ENCODE assay signal across 1 cellular context in the genomic region with DNA sequence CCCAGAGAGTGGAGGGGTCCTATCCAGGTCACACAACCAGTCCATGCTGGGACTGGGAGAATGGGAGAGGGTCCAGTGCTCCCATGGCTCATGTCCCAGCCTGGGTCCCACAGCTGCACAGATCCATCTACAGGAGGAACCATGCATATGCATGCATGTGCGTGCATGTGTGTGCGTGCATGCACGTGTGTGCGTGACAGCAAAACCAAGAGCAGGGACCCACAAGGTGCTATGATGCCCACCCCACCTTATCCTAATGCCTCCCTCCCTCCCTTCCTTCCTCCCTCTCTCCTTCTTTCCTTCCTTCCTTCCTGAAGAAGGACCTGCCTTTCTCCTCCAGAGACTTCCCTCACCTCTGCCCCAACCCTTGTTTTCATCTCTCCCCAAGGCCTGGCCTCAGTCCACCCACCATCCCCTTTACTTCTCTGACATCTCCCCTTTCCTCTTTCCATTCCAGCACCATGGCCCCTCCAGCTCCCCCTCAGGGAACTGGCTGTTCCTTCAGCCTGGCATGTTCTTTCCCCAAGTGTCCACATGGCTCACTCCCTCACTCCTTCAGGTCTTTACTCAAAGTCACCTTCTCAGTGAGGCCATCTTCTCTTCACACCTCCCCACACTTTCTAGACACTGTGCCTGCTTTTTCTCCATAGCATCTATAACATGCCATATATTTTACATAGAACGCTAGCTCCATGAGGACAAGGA.
TF ChIP-seq lines count a peak whose summit lies in the region.

No MANE protein-coding gene starts in this region.

TF ChIP-seq in A549, 52 proteins besides CTCF, POLR2A, EP300 and RAD21 (continued from another document):
- TF ChIP-seq, protein P1, sequence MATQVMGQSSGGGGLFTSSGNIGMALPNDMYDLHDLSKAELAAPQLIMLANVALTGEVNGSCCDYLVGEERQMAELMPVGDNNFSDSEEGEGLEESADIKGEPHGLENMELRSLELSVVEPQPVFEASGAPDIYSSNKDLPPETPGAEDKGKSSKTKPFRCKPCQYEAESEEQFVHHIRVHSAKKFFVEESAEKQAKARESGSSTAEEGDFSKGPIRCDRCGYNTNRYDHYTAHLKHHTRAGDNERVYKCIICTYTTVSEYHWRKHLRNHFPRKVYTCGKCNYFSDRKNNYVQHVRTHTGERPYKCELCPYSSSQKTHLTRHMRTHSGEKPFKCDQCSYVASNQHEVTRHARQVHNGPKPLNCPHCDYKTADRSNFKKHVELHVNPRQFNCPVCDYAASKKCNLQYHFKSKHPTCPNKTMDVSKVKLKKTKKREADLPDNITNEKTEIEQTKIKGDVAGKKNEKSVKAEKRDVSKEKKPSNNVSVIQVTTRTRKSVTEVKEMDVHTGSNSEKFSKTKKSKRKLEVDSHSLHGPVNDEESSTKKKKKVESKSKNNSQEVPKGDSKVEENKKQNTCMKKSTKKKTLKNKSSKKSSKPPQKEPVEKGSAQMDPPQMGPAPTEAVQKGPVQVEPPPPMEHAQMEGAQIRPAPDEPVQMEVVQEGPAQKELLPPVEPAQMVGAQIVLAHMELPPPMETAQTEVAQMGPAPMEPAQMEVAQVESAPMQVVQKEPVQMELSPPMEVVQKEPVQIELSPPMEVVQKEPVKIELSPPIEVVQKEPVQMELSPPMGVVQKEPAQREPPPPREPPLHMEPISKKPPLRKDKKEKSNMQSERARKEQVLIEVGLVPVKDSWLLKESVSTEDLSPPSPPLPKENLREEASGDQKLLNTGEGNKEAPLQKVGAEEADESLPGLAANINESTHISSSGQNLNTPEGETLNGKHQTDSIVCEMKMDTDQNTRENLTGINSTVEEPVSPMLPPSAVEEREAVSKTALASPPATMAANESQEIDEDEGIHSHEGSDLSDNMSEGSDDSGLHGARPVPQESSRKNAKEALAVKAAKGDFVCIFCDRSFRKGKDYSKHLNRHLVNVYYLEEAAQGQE (IDR thresholded peaks at IDR 0.05) = no peak
- no peak for TF ChIP-seq HOXB5 (CRISPR knock-in tag; IDR thresholded peaks at IDR 0.05)
- no peak for TF ChIP-seq BHLHE40 (IDR thresholded peaks at IDR 0.05; ENCODE audit: low read depth, low read length)
- no peak for TF ChIP-seq HOXB13 (CRISPR knock-in tag; IDR thresholded peaks at IDR 0.05; ENCODE audit: low read depth)
- no peak for TF ChIP-seq E2F6 (IDR thresholded peaks at IDR 0.05; ENCODE audit: borderline replicate concordance, low read depth)
- no peak for TF ChIP-seq JUN (IDR thresholded peaks at IDR 0.05)
- TF ChIP-seq CBX2 (IDR thresholded peaks at IDR 0.05; ENCODE audit: borderline replicate concordance, low read depth) = no peak
- no peak for TF ChIP-seq KDM5A (IDR thresholded peaks at IDR 0.05)
- TF ChIP-seq FOSB (CRISPR knock-in tag; IDR thresholded peaks at IDR 0.05) = no peak
- no peak for TF ChIP-seq ZC3H11A (IDR thresholded peaks at IDR 0.05)
TF ChIP-seq in A549: peak in this region for 0.
